20 cellular contexts compared by ENCODE assay signal in genomic region chr15:69156726-69157381, GRCh38. TPM values are rescaled to one million over a fixed set of nuclear protein-coding genes. Genes with fewer than 3 reads are reported as not detected.
DNase-seq lines count a peak whose midpoint lies in the region; ATAC-seq and TF ChIP-seq lines count a peak whose summit lies in the region.
"Had no signal": no experiment of that assay in that cellular context is flagged by ENCODE, and none has a peak within 500 bp of the region (broad histone marks: within the 10 kb centered on the region; RNA-seq: fewer than 3 reads in every experiment).

No MANE protein-coding gene starts in this region.

- H3K27ac ChIP-seq in foreskin keratinocyte = no peak overlapping the region
- H3K27ac ChIP-seq: parathyroid adenoma, sigmoid colon, thyroid gland had no signal

- H3K4me3 ChIP-seq in HAP-1 = no peak overlapping the region
- H3K4me3 ChIP-seq: GM12878, K562, sigmoid colon, thyroid gland had no signal

- DNase-seq in G401 (ENCODE audit: low spot score) (peak; percentile 100), NCI-H446 (lab: John Stamatoyannopoulos, UW) (peak; percentile 91 to 96), cerebellum (ENCODE audit: low spot score) (peak; percentile 83), pons (ENCODE audit: low spot score) (peak; percentile 74), foreskin keratinocyte (no peak), HAP-1 (ENCODE audit: low spot score in 2 of 2) (no peak)
- DNase-seq in activated naive CD4-positive, alpha-beta T cell treated with Interleukin-2 at 50 U/mL for 16 hours = no peak
- DNase-seq in stimulated activated naive CD4-positive, alpha-beta T cell (lab: John Stamatoyannopoulos, UW) = no peak
- DNase-seq: activated CD4-positive, alpha-beta T cell treated with anti-CD3 and anti-CD28 coated beads, Interleukin-2, amount 10 ng/mL, durations not matched to agents 24 days and 14 days; dermis blood vessel endothelial cell; kidney; naive thymus-derived CD4-positive, alpha-beta T cell; sigmoid colon; T-helper 1 cell; thyroid gland had no signal

- no peaks in the 10 kb centered on the region for H3K9me3 ChIP-seq in HAP-1
- H3K9me3 ChIP-seq: sigmoid colon, thyroid gland had no signal

- no peak for TF ChIP-seq CTCF in foreskin keratinocyte (conservative IDR thresholded peaks at IDR 0.05)

- H3K27me3 ChIP-seq in foreskin keratinocyte = no peaks in the 10 kb centered on the region
- peaks cover 9% of the 10 kb centered on the region; the same call in 1 of the 2 replicates for H3K27me3 ChIP-seq in HAP-1 (ENCODE audit: low read depth)
- H3K27me3 ChIP-seq: sigmoid colon, thyroid gland had no signal

- H3K4me1 ChIP-seq in foreskin keratinocyte = peaks cover 24% of the 10 kb centered on the region
- H3K4me1 ChIP-seq in HAP-1 = peaks cover 3% of the 10 kb centered on the region
- H3K4me1 ChIP-seq: parathyroid adenoma, thyroid gland had no signal

- no peak for ATAC-seq in foreskin keratinocyte
- ATAC-seq: activated T-helper 17 cell treated with anti-CD3 and anti-CD28 coated beads, Interleukin-2, amount 50 U/mL, for 72 hours; GM12878; K562; naive thymus-derived CD4-positive, alpha-beta T cell; stimulated activated effector memory CD8-positive, alpha-beta T cell treated with anti-CD3 and anti-CD28 coated beads, Interleukin-12 subunit alpha, Interleukin-12 subunit beta, amount 100 ng/mL, for 72 hours had no signal

- H3K36me3 ChIP-seq in HAP-1 (replicated peaks) = peaks cover 2% of the 10 kb centered on the region; the same call in 1 of the 2 replicates
- H3K36me3 ChIP-seq: sigmoid colon, thyroid gland had no signal

- in situ Hi-C loops in G401 (cut with HindIII; ENCODE audit: low sequenced_read_pairs) (no loop called here), HAP-1 (cut with MboI; ENCODE audit: low sequenced_read_pairs) (no loop called here)

RNA-seq across cellular contexts. Expression of gene GLCE, which starts 3.6 kb away (rescaled TPM):
- 6.8 and 11.2 TPM in 2 replicates for total RNA-seq in G401 (2014; rRNA removed; shearing (Covaris generic))
- total RNA-seq in cerebellum = 125 TPM
- 19.4 and 20.5 TPM in 2 replicates for total RNA-seq in foreskin keratinocyte
- 8.3 and 8.7 TPM in 2 replicates for polyA plus RNA-seq in foreskin keratinocyte

Comparison
In these comparisons a context has a peak if more than half of its experiments do, and no peak if none do; other contexts are left out.
1. DNase-seq: peak in G401 (single experiment), NCI-H446 (2 of 2), cerebellum (single experiment) and pons (single experiment); none in foreskin keratinocyte (0 of 2), activated naive CD4-positive, alpha-beta T cell treated with Interleukin-2 at 50 U/mL for 16 hours (single experiment), stimulated activated naive CD4-positive, alpha-beta T cell (0 of 6) and HAP-1 (0 of 2).